In genomic region chr5:76542887-76543690, GRCh38 we compare ENCODE assay signal across 9 cellular contexts.
DNase-seq lines count a peak whose midpoint lies in the region; ATAC-seq and TF ChIP-seq lines count a peak whose summit lies in the region.
"Had no signal": no experiment of that assay in that cellular context is flagged by ENCODE, and none has a peak within 500 bp of the region (broad histone marks: within the 10 kb centered on the region; RNA-seq: fewer than 3 reads in every experiment).

No MANE protein-coding gene starts in this region.

- peak overlapping the region; percentile 80 to 89 (median 83) for H3K4me3 Mint-ChIP-seq in CD4-positive, alpha-beta memory T cell
- H3K4me3 Mint-ChIP-seq in WTC11, result no peak overlapping the region
- peak overlapping the region; percentile 72 for H3K4me3 Mint-ChIP-seq in central memory CD8-positive, alpha-beta T cell

- H3K27me3 ChIP-seq in CD4-positive, alpha-beta memory T cell (ENCODE audit: insufficient read depth, low read length), result no peaks in the 10 kb centered on the region

- DNase-seq in CD4-positive, alpha-beta memory T cell, result peak; percentile 79 to 88 (median 82)
- no peak for DNase-seq in WTC11 (ENCODE audit: low spot score)
- peak; percentile 60 to 77 for DNase-seq in central memory CD8-positive, alpha-beta T cell (ENCODE audit: low spot score in 2 of 2)
- peak; percentile 33 to 40 for DNase-seq in stimulated activated CD4-positive, alpha-beta T cell treated with anti-CD3 and anti-CD28 coated beads, Interleukin-12 subunit alpha, Interleukin-12 subunit beta, amount 100 ng/mL, for 24 hours (ENCODE audit: low read depth in 2 of 2)
- no peak for DNase-seq in HCEC 1CT
- no peak for DNase-seq in posterior vena cava (ENCODE audit: low spot score)
- no peak for DNase-seq in inferior parietal cortex (ENCODE audit: extremely low spot score)
- DNase-seq: NCI-H446 treated with DMSO at 0.1 percent for 48 hours had no signal

- peak overlapping the region; percentile 82 for H3K27ac ChIP-seq in CD4-positive, alpha-beta memory T cell (ENCODE audit: low read depth, low read length)

- H3K36me3 ChIP-seq in CD4-positive, alpha-beta memory T cell (ENCODE audit: insufficient read depth, low read length), result no peaks in the 10 kb centered on the region

- no peaks in the 10 kb centered on the region for H3K27me3 Mint-ChIP-seq in CD4-positive, alpha-beta memory T cell
- H3K27me3 Mint-ChIP-seq in WTC11 (ENCODE audit: low read depth), result no peaks in the 10 kb centered on the region
- H3K27me3 Mint-ChIP-seq in central memory CD8-positive, alpha-beta T cell, result no peaks in the 10 kb centered on the region

- CTCF ChIA-PET in CD4-positive, alpha-beta memory T cell (lab: Charles Lee; ENCODE audit: partially characterized antibody), result interaction anchor here (0.6 to 4.7 kb wide), 29 partner anchors 9 to 396 kb away, joined by 3 to 140 read pairs (median 4); partner anchors contain the start of gene IQGAP2
- CTCF ChIA-PET in WTC11 (lab: Charles Lee), result interaction anchor here (0.7 to 3.8 kb wide), 10 partner anchors 28 to 234 kb away, joined by 3 to 71 read pairs (median 6); partner anchors contain the start of gene IQGAP2

- peaks cover 96% of the 10 kb centered on the region for H3K4me1 ChIP-seq in CD4-positive, alpha-beta memory T cell (ENCODE audit: insufficient read depth, low read length)

- peak overlapping the region; percentile 18 to 46 for H3K4me3 ChIP-seq in CD4-positive, alpha-beta memory T cell (ENCODE audit: low read length in 2 of 2)

- no peak for TF ChIP-seq CTCF in WTC11 (IDR thresholded peaks at IDR 0.05)

- intact Hi-C loops in CD4-positive, alpha-beta memory T cell (cut with micrococcal nuclease), result loop anchor here (1.0 to 10.0 kb wide), 3 partner anchors 140 to 826 kb away; partner anchors contain the start of genes IQGAP2 and POC5
- intact Hi-C loops in posterior vena cava (cut with DNase I), result no loop called here

- POLR2A ChIA-PET in CD4-positive, alpha-beta memory T cell (lab: Charles Lee; ENCODE audit: partially characterized antibody), result interaction anchor here (0.7 to 6.8 kb wide), 37 partner anchors 9 to 1776 kb away, joined by 3 to 248 read pairs (median 4); partner anchors contain the start of genes GFM2, IQGAP2 and NSA2
- POLR2A ChIA-PET in WTC11 (lab: Charles Lee), result interaction anchor here (1.1 kb wide), 1 partner anchor 140 kb away, joined by 3 read pairs; the partner anchor contains the start of gene IQGAP2

- H3K4me1 Mint-ChIP-seq in CD4-positive, alpha-beta memory T cell, result peaks cover 81 to 95% (median 87%) of the 10 kb centered on the region in 4 donors
- H3K4me1 Mint-ChIP-seq in WTC11, result peaks cover 51% of the 10 kb centered on the region
- peaks cover 84% of the 10 kb centered on the region for H3K4me1 Mint-ChIP-seq in central memory CD8-positive, alpha-beta T cell

- H3K27ac Mint-ChIP-seq in CD4-positive, alpha-beta memory T cell, result peak overlapping the region; percentile 91 to 99 (median 99)
- H3K27ac Mint-ChIP-seq in WTC11, result peak overlapping the region; percentile 24
- peak overlapping the region; percentile 99 for H3K27ac Mint-ChIP-seq in central memory CD8-positive, alpha-beta T cell (ENCODE audit: low read depth)

- H3K9me3 Mint-ChIP-seq in CD4-positive, alpha-beta memory T cell, result no peaks in the 10 kb centered on the region
- H3K9me3 Mint-ChIP-seq in WTC11, result no peaks in the 10 kb centered on the region
- no peaks in the 10 kb centered on the region for H3K9me3 Mint-ChIP-seq in central memory CD8-positive, alpha-beta T cell

- peak; percentile 20; the same call in 1 of the 2 replicates for ATAC-seq in WTC11
- ATAC-seq in central memory CD8-positive, alpha-beta T cell (replicated peaks; ENCODE audit: extremely low read depth, poor library complexity, severe bottlenecking), result peak; percentile 68
- no peak for ATAC-seq in HG02678 (IDR thresholded peaks at IDR 0.05; ENCODE audit: unreplicated experiment)

- H3K36me3 Mint-ChIP-seq in CD4-positive, alpha-beta memory T cell, result peaks cover 0 to 4% of the 10 kb centered on the region in 2 donors
- no peaks in the 10 kb centered on the region for H3K36me3 Mint-ChIP-seq in WTC11
- H3K36me3 Mint-ChIP-seq in central memory CD8-positive, alpha-beta T cell (ENCODE audit: insufficient read depth), result peaks cover 14% of the 10 kb centered on the region

- H3K9me3 ChIP-seq in CD4-positive, alpha-beta memory T cell (ENCODE audit: control insufficient read depth in 1 of 2, low read length in 2 of 2), result no peaks in the 10 kb centered on the region

TF ChIP-seq in WTC11, 78 proteins besides CTCF, POLR2A, EP300 and RAD21:
- TF ChIP-seq TP53 (CRISPR knock-in tag; IDR thresholded peaks at IDR 0.05) (no peak), STAT6 (CRISPR knock-in tag; conservative IDR thresholded peaks at IDR 0.05; ENCODE audit: low read depth) (no peak), ZNF263 (CRISPR knock-in tag; IDR thresholded peaks at IDR 0.05; ENCODE audit: low read depth) (no peak), ZBTB21 (CRISPR knock-in tag; IDR thresholded peaks at IDR 0.05; ENCODE audit: borderline replicate concordance) (no peak), FOXK1 (CRISPR knock-in tag; IDR thresholded peaks at IDR 0.05) (no peak), FOXP1 (CRISPR knock-in tag; IDR thresholded peaks at IDR 0.05; ENCODE audit: borderline replicate concordance) (no peak), PRRX2 (CRISPR knock-in tag; IDR thresholded peaks at IDR 0.05) (no peak)

Comparison
In these comparisons a context has a peak if more than half of its experiments do, and no peak if none do; other contexts are left out.
1. DNase-seq: peak in CD4-positive, alpha-beta memory T cell (5 of 5), central memory CD8-positive, alpha-beta T cell (2 of 2) and stimulated activated CD4-positive, alpha-beta T cell treated with anti-CD3 and anti-CD28 coated beads, Interleukin-12 subunit alpha, Interleukin-12 subunit beta, amount 100 ng/mL, for 24 hours (2 of 2); none in WTC11 (single experiment), HCEC 1CT (single experiment), posterior vena cava (single experiment) and inferior parietal cortex (single experiment).
2. H3K27ac Mint-ChIP-seq: peak in every context shown above with its lines; median percentile 99 in CD4-positive, alpha-beta memory T cell; 99 in central memory CD8-positive, alpha-beta T cell; 24 in WTC11.